In the genomic region with DNA sequence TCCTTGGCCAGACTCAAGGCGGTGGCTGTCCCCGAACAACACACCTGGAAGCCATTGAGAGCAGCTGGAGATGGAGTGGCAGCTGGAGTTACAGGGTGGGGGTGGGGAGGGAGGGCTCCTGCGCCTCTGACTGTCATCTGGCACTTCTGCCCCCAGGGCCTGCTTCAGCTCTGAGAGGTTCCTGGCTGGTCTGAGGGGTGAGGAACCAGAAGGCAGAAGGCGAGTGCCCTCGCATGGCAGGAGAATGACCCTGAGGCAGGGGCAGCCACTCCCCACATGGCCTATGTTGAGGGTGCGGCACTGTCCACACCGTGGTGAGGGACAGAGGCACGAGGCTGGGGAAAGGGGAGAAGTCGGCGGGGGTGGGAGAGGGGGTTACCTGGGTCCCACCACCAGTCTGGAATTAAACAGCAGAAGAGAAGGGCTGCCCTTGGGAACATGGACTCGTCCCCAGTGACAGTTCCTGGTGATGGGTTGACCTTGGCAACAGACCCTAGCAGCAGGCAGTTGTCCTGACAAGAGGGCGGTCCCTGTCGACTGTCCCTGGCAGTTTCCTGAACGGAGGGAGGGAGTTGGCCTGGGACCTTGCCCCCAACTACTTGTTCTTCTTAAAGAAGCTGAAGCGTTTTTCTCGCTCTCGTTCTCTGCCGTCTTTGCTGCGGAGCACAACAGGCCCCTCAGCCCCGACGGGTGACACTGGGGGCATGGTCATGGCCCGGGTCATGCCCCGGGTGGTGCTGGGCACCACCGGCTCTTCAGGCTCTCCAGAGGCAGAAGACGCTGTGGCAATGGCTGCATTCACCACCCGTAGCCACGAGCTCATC, we compare ENCODE assay signal across 14 cellular contexts. TPM values are rescaled to one million over a fixed set of nuclear protein-coding genes. Genes with fewer than 3 reads are reported as not detected.
A peak's percentile ranks its signal among the peaks of the same experiment; 100 is the strongest.
DNase-seq lines count a peak whose midpoint lies in the region; ATAC-seq, FAIRE-seq and TF ChIP-seq lines count a peak whose summit lies in the region.
"Had no signal": no experiment of that assay in that cellular context is flagged by ENCODE, and none has a peak within 500 bp of the region (broad histone marks: within the 10 kb centered on the region; RNA-seq: fewer than 3 reads in every experiment).

No MANE protein-coding gene starts in this region.

- H3K56ac ChIP-seq in H1 (replicated peaks; ENCODE audit: insufficient read length, low read depth, low read length) = no peak overlapping the region

- H3K36me3 ChIP-seq in H1 (ENCODE audit: control insufficient read depth in 2 of 4, insufficient read depth in 4 of 4, low read length in 3 of 4) (peaks cover 9 to 46% (median 34%) of the 10 kb centered on the region in 4 experiments; a peak in 7 of 8 replicates), osteoblast (ENCODE audit: insufficient read depth, low read length) (no peaks in the 10 kb centered on the region)
- H3K36me3 ChIP-seq: lower lobe of right lung had no signal

- 0 out of 4 replicates have a peak, but pooled peaks cover 0 to 5% of the 10 kb centered on the region in 2 experiments for H3K9me3 ChIP-seq in H1 (ENCODE audit: insufficient read depth in 2 of 2, low read depth in 1 of 2, low read length in 1 of 2)
- H3K9me3 ChIP-seq in osteoblast (ENCODE audit: low read depth, low read length) = no peaks in the 10 kb centered on the region
- H3K9me3 ChIP-seq: lower lobe of right lung had no signal

- no peak overlapping the region for H2BK20ac ChIP-seq in H1 (ENCODE audit: low read length)

- no peak for FAIRE-seq in H1 (lab: Jason Lieb, UNC)

- 93% methylated on average over 22 of the region's 27 CpGs; no CpG with 5 or more reads in 1 of the 2 experiments for WGBS in H1 (ENCODE audit: extremely low coverage in 1 of 2, insufficient coverage in 1 of 2, insufficient read length in 1 of 2, insufficient replicate concordance in 2 of 2, low coverage in 1 of 2, low lambda C conversion rate in 2 of 2, missing lambda C conversion rate in 1 of 2), 2 experiments

- H3K4me3 ChIP-seq in H1 (ENCODE audit: extremely low read depth in 1 of 4, insufficient read depth in 2 of 4, low read depth in 3 of 4, low read length in 4 of 4) (no peak overlapping the region), osteoblast (ENCODE audit: insufficient read depth, low read length) (no peak overlapping the region)
- H3K4me3 ChIP-seq: lower lobe of right lung had no signal

- no peak for TF ChIP-seq EP300 in H1 (IDR thresholded peaks at IDR 0.05; ENCODE audit: borderline replicate concordance in 1 of 2, low read depth in 2 of 2, low read length in 2 of 2)

- no peak overlapping the region for H4K5ac ChIP-seq in H1 (ENCODE audit: insufficient read length, low read depth, low read length)

- CTCF ChIA-PET in H1 (lab: Charles Lee; ENCODE audit: partially characterized antibody) = interaction anchor here (0.5 to 1.4 kb wide), 6 partner anchors 10 to 305 kb away, joined by 3 to 11 read pairs (median 4); no protein-coding TSS in a partner anchor

- no peak overlapping the region for H4K8ac ChIP-seq in H1 (ENCODE audit: extremely low read depth, insufficient read depth, low read length)

- H3K79me1 ChIP-seq in H1 (ENCODE audit: low read depth, low read length) = no peaks in the 10 kb centered on the region

- H3K9ac ChIP-seq in H1 (replicated peaks in 1 of 4; ENCODE audit: extremely low read depth in 1 of 4, low read depth in 3 of 4, low read length in 3 of 4) = no peak overlapping the region; a peak in 1 of 7 replicates

- no peak for TF ChIP-seq CTCF in H1 (IDR thresholded peaks at IDR 0.05; ENCODE audit: control extremely low read depth in 1 of 3, insufficient read depth in 1 of 3, low read depth in 1 of 3, low read length in 3 of 3)
- TF ChIP-seq CTCF in osteoblast (IDR thresholded peaks at IDR 0.05; ENCODE audit: extremely low read depth, low read depth, low read length) = no peak

- H4K20me1 ChIP-seq in H1 (replicated peaks in 1 of 2; ENCODE audit: control insufficient read depth in 1 of 2, insufficient read depth in 2 of 2, low read length in 2 of 2) = peaks cover 0 to 4% of the 10 kb centered on the region in 2 experiments
- H4K20me1 ChIP-seq in osteoblast (ENCODE audit: insufficient read depth, low read length) = no peaks in the 10 kb centered on the region

- no peak overlapping the region for H4K91ac ChIP-seq in H1 (replicated peaks; ENCODE audit: insufficient read length, low read length)

- POLR2A ChIA-PET in H1 (lab: Charles Lee; ENCODE audit: partially characterized antibody) = interaction anchor here (0.8 to 1.6 kb wide), 3 partner anchors 9 to 157 kb away, joined by 3 to 7 read pairs (median 3); partner anchors contain the start of gene RBM4B

- DNase-seq in COLO668 (lab: John Stamatoyannopoulos, UW; ENCODE audit: unreplicated experiment) = peak; percentile 58
- peak; percentile 35 for DNase-seq in NCI-H1105 treated with DMSO at 0.1 percent for 48 hours (lab: John Stamatoyannopoulos, UW)
- DNase-seq in H1 (ENCODE audit: low read depth in 1 of 2, low spot score in 2 of 2) = no peak
- peak; percentile 55 for DNase-seq in osteoblast (ENCODE audit: insufficient read length, low spot score, missing footprints)
- no peak for DNase-seq in activated naive CD4-positive, alpha-beta T cell treated with Interleukin-2 at 50 U/mL for 16 hours
- DNase-seq: activated CD4-positive, alpha-beta T cell treated with anti-CD3 and anti-CD28 coated beads, Interleukin-2, amount 10 ng/mL, durations not matched to agents 7 days and 5 days; Calu3; effector memory CD4-positive, alpha-beta T cell; lower lobe of right lung; natural killer cell; retina had no signal

- no peak overlapping the region for H3K27ac ChIP-seq in H1 (ENCODE audit: low read depth, low read length)
- no peak overlapping the region for H3K27ac ChIP-seq in osteoblast (ENCODE audit: low read depth, low read length)
- H3K27ac ChIP-seq: lower lobe of right lung had no signal

- no peak for TF ChIP-seq RAD21 in H1 (IDR thresholded peaks at IDR 0.05 in 1 of 2, conservative IDR thresholded peaks at IDR 0.05 in 1 of 2; ENCODE audit: low read depth in 2 of 2, low read length in 2 of 2)

- no peaks in the 10 kb centered on the region for H3K23me2 ChIP-seq in H1 (ENCODE audit: low read depth, low read length)

- no peak overlapping the region for H3K4me2 ChIP-seq in H1 (ENCODE audit: insufficient read depth in 1 of 2, low read depth in 2 of 2, low read length in 2 of 2)
- no peak overlapping the region for H3K4me2 ChIP-seq in osteoblast (ENCODE audit: insufficient read depth, low read length)

- no peak overlapping the region for H2BK12ac ChIP-seq in H1 (ENCODE audit: low read depth, low read length)

- no peak overlapping the region for H3K23ac ChIP-seq in H1 (ENCODE audit: insufficient read length)

- no peak overlapping the region for H2AFZ ChIP-seq in H1 (ENCODE audit: low read length)
- H2AFZ ChIP-seq in osteoblast (ENCODE audit: low read length) = no peak overlapping the region

- no peak for TF ChIP-seq POLR2A in H1 (IDR thresholded peaks at IDR 0.05; ENCODE audit: control extremely low read depth in 1 of 2, low read depth in 2 of 2, low read length in 2 of 2)

- no peak overlapping the region for H2BK15ac ChIP-seq in H1 (ENCODE audit: low read length)

- H3K4ac ChIP-seq in H1 (replicated peaks; ENCODE audit: insufficient read length, low read depth, low read length) = no peak overlapping the region

- H3K79me2 ChIP-seq in H1 (ENCODE audit: control insufficient read depth in 1 of 2, insufficient read depth in 2 of 2, low read length in 2 of 2) = no peaks in the 10 kb centered on the region
- H3K79me2 ChIP-seq in osteoblast (ENCODE audit: insufficient read depth, low read length) = no peaks in the 10 kb centered on the region

- H3K14ac ChIP-seq in H1 (ENCODE audit: insufficient read length) = no peak overlapping the region

- no peak overlapping the region for H2AK5ac ChIP-seq in H1 (ENCODE audit: low read depth, low read length)

- H3K18ac ChIP-seq in H1 (ENCODE audit: extremely low read depth, low read length) = no peak overlapping the region

- H2BK5ac ChIP-seq in H1 (ENCODE audit: low read depth, low read length) = no peak overlapping the region

- ATAC-seq in HG03432 (IDR thresholded peaks at IDR 0.05; ENCODE audit: unreplicated experiment) (no peak), HG03442 (IDR thresholded peaks at IDR 0.05; ENCODE audit: unreplicated experiment) (no peak), HG02763 (IDR thresholded peaks at IDR 0.05; ENCODE audit: unreplicated experiment) (no peak)
- ATAC-seq: natural killer cell had no signal

- H3K4me1 ChIP-seq in H1 (replicated peaks in 1 of 4; ENCODE audit: control insufficient read depth in 3 of 4, insufficient read depth in 4 of 4, low read length in 3 of 4) (no peaks in the 10 kb centered on the region), osteoblast (ENCODE audit: insufficient read depth, low read length) (no peaks in the 10 kb centered on the region)
- H3K4me1 ChIP-seq: lower lobe of right lung had no signal

- no peak overlapping the region for H2BK120ac ChIP-seq in H1 (replicated peaks; ENCODE audit: low read depth, low read length)

- H3K27me3 ChIP-seq in H1 (replicated peaks in 1 of 4; ENCODE audit: control insufficient read depth in 3 of 4, extremely low read depth in 1 of 4, insufficient read depth in 3 of 4, low read length in 3 of 4) (no peaks in the 10 kb centered on the region), osteoblast (ENCODE audit: insufficient read depth, low read length) (peaks cover 5% of the 10 kb centered on the region)

RNA-seq across cellular contexts. Expression of gene RBM4B, which starts 7.8 kb away (rescaled TPM):
- total RNA-seq in H1 (2021; fragmentation: NEBNext Ultra II Directional; extraction: Animal tissue kit (Norgen Biotek cat#: 25700)) = 27.5 and 30.6 TPM in 2 replicates
- 19.2 and 30.5 TPM in 2 replicates for polyA plus RNA-seq in H1 (2011; rRNA removed)
- 32.9 TPM for polyA plus RNA-seq in H1 (2011; cell fraction: cytosol; rRNA removed)
- 37.4 TPM for polyA plus RNA-seq in H1 (2011; cell fraction: nucleus; rRNA removed)
- polyA plus RNA-seq in H1 (2012, experiment 1 of 2) = 25.2 to 37.5 TPM (median 29.7 TPM) in 4 replicates
- polyA plus RNA-seq in H1 (2012, experiment 2 of 2) = 7.2 TPM
- polyA plus RNA-seq in H1 (2013, experiment 1 of 2) = 25.9 TPM
- polyA plus RNA-seq in H1 (2013, experiment 2 of 2) = 24.2 TPM
- polyA minus RNA-seq in H1 (2011; rRNA and poly(A)+ RNA removed) = 25.2 and 29.1 TPM in 2 replicates
- 11.6 TPM for polyA minus RNA-seq in H1 (2011; cell fraction: cytosol; rRNA and poly(A)+ RNA removed)
- polyA minus RNA-seq in H1 (2011; cell fraction: nucleus; rRNA and poly(A)+ RNA removed) = 24.8 TPM
- total RNA-seq in osteoblast = 19.2 and 21.8 TPM in 2 replicates

RNA-seq across cellular contexts. Expression of gene SPTBN2, which starts 43.5 kb away (rescaled TPM):
- total RNA-seq in H1 (2021; fragmentation: NEBNext Ultra II Directional; extraction: Animal tissue kit (Norgen Biotek cat#: 25700)) = 69.0 and 71.4 TPM in 2 replicates
- polyA plus RNA-seq in H1 (2011; rRNA removed) = 19.1 and 25.9 TPM in 2 replicates
- polyA plus RNA-seq in H1 (2011; cell fraction: cytosol; rRNA removed) = 22.8 TPM
- polyA plus RNA-seq in H1 (2011; cell fraction: nucleus; rRNA removed) = 87.4 TPM
- 33.8 to 72.3 TPM (median 66.2 TPM) in 4 replicates for polyA plus RNA-seq in H1 (2012, experiment 1 of 2)
- 35.6 TPM for polyA plus RNA-seq in H1 (2012, experiment 2 of 2)
- 24.5 TPM for polyA plus RNA-seq in H1 (2013, experiment 1 of 2)
- polyA plus RNA-seq in H1 (2013, experiment 2 of 2) = 25.1 TPM
- polyA minus RNA-seq in H1 (2011; rRNA and poly(A)+ RNA removed) = 37.3 and 37.6 TPM in 2 replicates
- 28.1 TPM for polyA minus RNA-seq in H1 (2011; cell fraction: cytosol; rRNA and poly(A)+ RNA removed)
- 34.3 TPM for polyA minus RNA-seq in H1 (2011; cell fraction: nucleus; rRNA and poly(A)+ RNA removed)
- total RNA-seq in osteoblast = 0.88 and 2.2 TPM in 2 replicates

RNA-seq across cellular contexts. Expression of gene RBM4, which starts 47.0 kb away (rescaled TPM):
- 192 and 201 TPM in 2 replicates for total RNA-seq in H1 (2021; fragmentation: NEBNext Ultra II Directional; extraction: Animal tissue kit (Norgen Biotek cat#: 25700))
- 276 and 330 TPM in 2 replicates for polyA plus RNA-seq in H1 (2011; rRNA removed)
- polyA plus RNA-seq in H1 (2011; cell fraction: cytosol; rRNA removed) = 251 TPM
- polyA plus RNA-seq in H1 (2011; cell fraction: nucleus; rRNA removed) = 120 TPM
- 211 to 279 TPM (median 233 TPM) in 4 replicates for polyA plus RNA-seq in H1 (2012, experiment 1 of 2)
- polyA plus RNA-seq in H1 (2012, experiment 2 of 2) = 264 TPM
- polyA plus RNA-seq in H1 (2013, experiment 1 of 2) = 129 TPM
- 128 TPM for polyA plus RNA-seq in H1 (2013, experiment 2 of 2)
- polyA minus RNA-seq in H1 (2011; rRNA and poly(A)+ RNA removed) = 233 and 261 TPM in 2 replicates
- polyA minus RNA-seq in H1 (2011; cell fraction: cytosol; rRNA and poly(A)+ RNA removed) = 68.5 TPM
- polyA minus RNA-seq in H1 (2011; cell fraction: nucleus; rRNA and poly(A)+ RNA removed) = 155 TPM
- total RNA-seq in osteoblast = 80.4 and 84.0 TPM in 2 replicates

Comparison
In these comparisons a context has a peak if more than half of its experiments do, and no peak if none do; other contexts are left out.
1. DNase-seq: peak in COLO668 (single experiment), NCI-H1105 treated with DMSO at 0.1 percent for 48 hours (single experiment) and osteoblast (single experiment); none in H1 (0 of 2) and activated naive CD4-positive, alpha-beta T cell treated with Interleukin-2 at 50 U/mL for 16 hours (single experiment).
2. RNA of gene SPTBN2, which starts 43.5 kb away (total RNA-seq): 69.0 to 71.4 TPM in H1; 0.88 to 2.2 TPM in osteoblast; every median in the first group is over 10 times any median in the second.